In genomic region chr2:66587216-66587615, GRCh38 we compare ENCODE assay signal across 9 cellular contexts.
DNase-seq lines count a peak whose midpoint lies in the region; ATAC-seq and TF ChIP-seq lines count a peak whose summit lies in the region.
"Had no signal": no experiment of that assay in that cellular context is flagged by ENCODE, and none has a peak within 500 bp of the region (broad histone marks: within the 10 kb centered on the region; RNA-seq: fewer than 3 reads in every experiment).

No MANE protein-coding gene starts in this region.

- DNase-seq in OCI-M1 (lab: John Stamatoyannopoulos, UW): peak; percentile 1
- peak in 1 of 2 donors; percentile 38 for DNase-seq in foreskin fibroblast
- no peak for DNase-seq in stimulated activated naive B cell treated with anti-CD40 and anti-IgM and Interleukin-4, amounts not matched to agents 10 μg/mL and 1 μg/mL and 100 μg/mL, for 72 hours
- no peak for DNase-seq in NK-92 (lab: John Stamatoyannopoulos, UW; ENCODE audit: unreplicated experiment)
- DNase-seq: NCI-H1930 had no signal

- peaks cover 8% of the 10 kb centered on the region for H3K27me3 ChIP-seq in gastroesophageal sphincter

- no peak for TF ChIP-seq EP300 in gastroesophageal sphincter (IDR thresholded peaks at IDR 0.05)

- H3K4me3 ChIP-seq in foreskin fibroblast (ENCODE audit: low read depth in 1 of 2, low read length in 2 of 2): no peak overlapping the region
- H3K4me3 ChIP-seq in gastroesophageal sphincter: no peak overlapping the region

- H3K36me3 ChIP-seq in gastroesophageal sphincter: no peaks in the 10 kb centered on the region

- TF ChIP-seq POLR2A in gastroesophageal sphincter (IDR thresholded peaks at IDR 0.05): no peak

- TF ChIP-seq CTCF in 22Rv1 (IDR thresholded peaks at IDR 0.05): peak; percentile 61
- TF ChIP-seq CTCF in GM12872 (IDR thresholded peaks at IDR 0.05; ENCODE audit: insufficient read depth, low read depth, low read length): 0 out of 3 replicates have a peak, but pooled peaks have one; percentile 6
- TF ChIP-seq CTCF in foreskin fibroblast (IDR thresholded peaks at IDR 0.05; ENCODE audit: low read depth, low read length): peak; percentile 9
- TF ChIP-seq CTCF in gastroesophageal sphincter (IDR thresholded peaks at IDR 0.05): no peak

- H3K4me3 Mint-ChIP-seq in stimulated activated naive B cell treated with anti-CD40 and anti-IgM and Interleukin-4, amounts not matched to agents 10 μg/mL and 1 μg/mL and 100 μg/mL, for 72 hours: no peak overlapping the region

- no peaks in the 10 kb centered on the region for H3K36me3 Mint-ChIP-seq in stimulated activated naive B cell treated with anti-CD40 and anti-IgM and Interleukin-4, amounts not matched to agents 10 μg/mL and 1 μg/mL and 100 μg/mL, for 72 hours

- H3K4me1 Mint-ChIP-seq in stimulated activated naive B cell treated with anti-CD40 and anti-IgM and Interleukin-4, amounts not matched to agents 10 μg/mL and 1 μg/mL and 100 μg/mL, for 72 hours: no peaks in the 10 kb centered on the region

- no peak overlapping the region for H3K27ac Mint-ChIP-seq in stimulated activated naive B cell treated with anti-CD40 and anti-IgM and Interleukin-4, amounts not matched to agents 10 μg/mL and 1 μg/mL and 100 μg/mL, for 72 hours

- H3K27ac ChIP-seq in 22Rv1 (no peak overlapping the region), gastroesophageal sphincter (peak overlapping the region in 1 of 4 donors; percentile 32)

- 82 to 85% methylated on average over 4 of the region's 4 CpGs for WGBS in gastroesophageal sphincter (ENCODE audit: low coverage in 1 of 2), 2 donors

- H3K4me1 ChIP-seq in gastroesophageal sphincter: peaks cover 0 to 14% (median 0%) of the 10 kb centered on the region in 3 donors

- peaks cover 0 to 7% of the 10 kb centered on the region in 2 donors for H3K27me3 Mint-ChIP-seq in stimulated activated naive B cell treated with anti-CD40 and anti-IgM and Interleukin-4, amounts not matched to agents 10 μg/mL and 1 μg/mL and 100 μg/mL, for 72 hours

- no peaks in the 10 kb centered on the region for H3K9me3 ChIP-seq in gastroesophageal sphincter

- peaks cover 0 to 2% of the 10 kb centered on the region in 2 donors for H3K9me3 Mint-ChIP-seq in stimulated activated naive B cell treated with anti-CD40 and anti-IgM and Interleukin-4, amounts not matched to agents 10 μg/mL and 1 μg/mL and 100 μg/mL, for 72 hours

- ATAC-seq in HG03135 (IDR thresholded peaks at IDR 0.05; ENCODE audit: unreplicated experiment) (no peak), gastroesophageal sphincter (no peak)
- no peak for ATAC-seq in stimulated activated naive B cell treated with anti-CD40 and anti-IgM and Interleukin-4, amounts not matched to agents 10 μg/mL and 1 μg/mL and 100 μg/mL, for 72 hours (replicated peaks)

Comparison
In these comparisons a context has a peak if more than half of its experiments do, and no peak if none do; other contexts are left out.
1. CTCF ChIP-seq: peak in 22Rv1 (single experiment), GM12872 (single experiment) and foreskin fibroblast (single experiment); none in gastroesophageal sphincter (0 of 4).